ENCODE assay signal across 33 cellular contexts in the genomic region with DNA sequence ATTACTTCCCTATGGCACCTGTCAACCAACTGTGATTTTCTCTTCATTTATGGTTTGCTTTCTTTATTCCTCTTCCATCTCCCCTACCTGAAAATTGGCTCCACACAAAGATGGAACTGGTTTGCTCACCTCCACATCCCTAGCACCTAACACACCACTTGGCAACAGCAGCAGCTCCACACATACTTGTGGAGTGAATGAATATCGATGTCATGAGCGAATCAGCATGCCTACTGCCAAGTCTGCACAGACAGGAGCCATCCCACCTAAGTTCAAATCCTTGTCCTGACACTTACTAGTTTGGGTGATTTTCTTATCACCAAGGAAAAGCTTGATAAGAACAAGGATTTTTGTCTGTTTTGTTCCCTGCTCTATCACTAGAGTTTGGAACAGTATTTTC.
"Had no signal": no experiment of that assay in that cellular context is flagged by ENCODE, and none has a peak within 500 bp of the region (broad histone marks: within the 10 kb centered on the region; RNA-seq: fewer than 3 reads in every experiment).

No MANE protein-coding gene starts in this region.

- H3K9me3 ChIP-seq: body of pancreas, colonic mucosa, esophagus squamous epithelium, gastrocnemius medialis had no signal

- H3K4me1 ChIP-seq: body of pancreas, colonic mucosa, esophagus squamous epithelium, foreskin keratinocyte, gastrocnemius medialis had no signal

- H3K27me3 ChIP-seq: body of pancreas, colonic mucosa, esophagus squamous epithelium, foreskin keratinocyte, gastrocnemius medialis, heart left ventricle had no signal

- H3K4me3 Mint-ChIP-seq: activated B cell treated with CpG ODN at 0.5 μM for 24 hours; activated CD8-positive, alpha-beta T cell treated with anti-CD3 and anti-CD28 coated beads for 36 hours; activated naive CD8-positive, alpha-beta T cell; activated T-cell treated with anti-CD3 and anti-CD28 coated beads, Interleukin-2, amount 50 U/mL, for 4 hours; activated T-helper 17 cell treated with anti-CD3 and anti-CD28 coated beads, Interleukin-2, amount 50 U/mL, for 72 hours; T-helper 17 cell; T-helper 2 cell treated with Interferon-gamma antibody and Interleukin-4, amounts not matched to agents 5 μg/mL and 100 μg/mL, for 36 hours had no signal

- H3K4me1 Mint-ChIP-seq: activated T-helper 17 cell treated with anti-CD3 and anti-CD28 coated beads, Interleukin-2, amount 50 U/mL, for 72 hours had no signal

- H3K36me3 ChIP-seq: colonic mucosa, gastrocnemius medialis, heart left ventricle, WERI-Rb-1 had no signal

- H3K36me3 Mint-ChIP-seq: activated naive CD8-positive, alpha-beta T cell had no signal

- H3K27me3 Mint-ChIP-seq: activated B cell treated with CpG ODN at 0.5 μM for 24 hours; activated CD8-positive, alpha-beta T cell treated with anti-CD3 and anti-CD28 coated beads for 36 hours; activated naive CD8-positive, alpha-beta T cell; activated T-helper 17 cell treated with anti-CD3 and anti-CD28 coated beads, Interleukin-2, amount 50 U/mL, for 72 hours; T-helper 17 cell had no signal

- H3K4me3 ChIP-seq: body of pancreas, colonic mucosa, esophagus squamous epithelium, gastrocnemius medialis, heart left ventricle had no signal

- H3K9me3 Mint-ChIP-seq: activated B cell treated with CpG ODN at 0.5 μM for 24 hours; activated CD8-positive, alpha-beta T cell treated with anti-CD3 and anti-CD28 coated beads for 36 hours; activated T-cell treated with anti-CD3 and anti-CD28 coated beads, Interleukin-2, amount 50 U/mL, for 4 hours; T-helper 2 cell treated with Interferon-gamma antibody and Interleukin-4, amounts not matched to agents 5 μg/mL and 100 μg/mL, for 36 hours had no signal

- DNase-seq: activated B cell treated with CpG ODN at 0.5 μM for 24 hours; activated CD4-positive, alpha-beta T cell treated with anti-CD3 and anti-CD28 coated beads for 48 hours; activated CD4-positive, alpha-beta T cell treated with anti-CD3 and anti-CD28 coated beads, Interleukin-2, amount 50 U/mL, for 1 hour; activated CD4-positive, alpha-beta T cell treated with anti-CD3 and anti-CD28 coated beads, Interleukin-2, amount 50 U/mL, for 48 hours; activated CD8-positive, alpha-beta memory T cell treated with anti-CD3 and anti-CD28 coated beads for 24 hours; activated CD8-positive, alpha-beta T cell treated with anti-CD3 and anti-CD28 coated beads for 36 hours; activated effector memory CD4-positive, alpha-beta T cell treated with Interleukin-2 at 50 U/mL for 16 hours; activated gamma-delta T cell treated with Interleukin-2 at 50 U/mL for 16 hours; activated naive CD4-positive, alpha-beta T cell treated with anti-CD3 and anti-CD28 coated beads, Interleukin-2, amount 50 U/mL, for 16 hours; activated naive CD4-positive, alpha-beta T cell treated with Interleukin-2 at 50 U/mL for 16 hours; activated T-cell treated with anti-CD3 and anti-CD28 coated beads, Interleukin-2, amount 50 U/mL, for 4 hours; amniotic stem cell; anterior cingulate cortex; body of pancreas; central memory CD4-positive, alpha-beta T cell; cerebellar nuclear complex; colonic mucosa; effector CD8-positive, alpha-beta T cell; esophagus squamous epithelium; foreskin keratinocyte; gastrocnemius medialis; glutamatergic neuron; heart left ventricle; T-helper 17 cell; T1000; WERI-Rb-1 had no signal

- H3K27ac Mint-ChIP-seq: activated B cell treated with CpG ODN at 0.5 μM for 24 hours; activated CD8-positive, alpha-beta T cell treated with anti-CD3 and anti-CD28 coated beads for 36 hours; activated naive CD8-positive, alpha-beta T cell; activated T-helper 17 cell treated with anti-CD3 and anti-CD28 coated beads, Interleukin-2, amount 50 U/mL, for 72 hours; T-helper 17 cell; T-helper 2 cell treated with Interferon-gamma antibody and Interleukin-4, amounts not matched to agents 5 μg/mL and 100 μg/mL, for 36 hours had no signal

- ATAC-seq: activated CD4-positive, CD25-positive, alpha-beta regulatory T cell treated with anti-CD3 and anti-CD28 coated beads, Interleukin-2, amount 50 U/mL, for 24 hours; activated CD8-positive, alpha-beta T cell treated with anti-CD3 and anti-CD28 coated beads for 36 hours; activated T-cell treated with anti-CD3 and anti-CD28 coated beads, Interleukin-2, amount 50 U/mL, for 4 hours; activated T-helper 17 cell treated with anti-CD3 and anti-CD28 coated beads, Interleukin-2, amount 50 U/mL, for 72 hours; body of pancreas; foreskin keratinocyte; gastrocnemius medialis; heart left ventricle; T-helper 17 cell had no signal

- FAIRE-seq: endometrium, endothelial cell of umbilical vein had no signal

- H3K27ac ChIP-seq: body of pancreas, colonic mucosa, epithelial cell of prostate, esophagus squamous epithelium, foreskin keratinocyte, gastrocnemius medialis, heart left ventricle, WERI-Rb-1 had no signal
